In the genomic region with DNA sequence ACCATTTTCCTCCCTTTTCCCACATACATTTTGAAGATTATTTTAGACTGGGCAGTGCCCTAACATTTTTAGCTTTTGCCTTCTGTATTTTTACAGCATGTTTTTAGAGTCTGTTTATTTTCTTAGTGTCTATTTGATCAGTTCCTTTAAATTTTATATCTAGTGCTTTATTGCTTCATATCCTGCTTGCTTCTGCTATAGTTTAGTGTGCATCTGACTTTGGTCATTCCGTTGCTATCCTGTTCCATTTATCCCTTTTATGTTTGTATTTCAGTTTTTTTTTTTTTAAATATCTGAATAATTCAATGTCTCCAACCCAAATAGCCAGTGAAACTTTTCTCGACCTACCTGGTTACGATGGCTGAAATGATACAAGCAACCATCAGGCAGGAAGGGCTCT, we compare ENCODE assay signal across 20 cellular contexts.
"Had no signal": no experiment of that assay in that cellular context is flagged by ENCODE, and none has a peak within 500 bp of the region (broad histone marks: within the 10 kb centered on the region; RNA-seq: fewer than 3 reads in every experiment).

No MANE protein-coding gene starts in this region.

- H3K9me3 ChIP-seq: body of pancreas, mucosa of descending colon, pancreas, thyroid gland, uterus had no signal

- H3K36me3 ChIP-seq: pancreas, thyroid gland, uterus had no signal

- H3K4me1 ChIP-seq: body of pancreas, pancreas, thyroid gland, uterus had no signal

- DNase-seq: activated CD4-positive, alpha-beta memory T cell treated with anti-CD3 and anti-CD28 coated beads, Interleukin-2, amount 10 ng/mL, durations not matched to agents 7 days and 5 days; activated CD4-positive, alpha-beta T cell treated with anti-CD3 and anti-CD28 coated beads for 1 hour; activated CD8-positive, alpha-beta memory T cell treated with anti-CD3 and anti-CD28 coated beads, Interleukin-2, amount 50 U/mL, for 48 hours; activated naive CD4-positive, alpha-beta T cell treated with anti-CD3 and anti-CD28 coated beads for 36 hours; body of pancreas; central memory CD4-positive, alpha-beta T cell; foreskin fibroblast; mammary epithelial cell; mucosa of descending colon; naive thymus-derived CD8-positive, alpha-beta T cell; pancreas; retina; stimulated activated CD4-positive, alpha-beta T cell treated with anti-CD3 and anti-CD28 coated beads, Interleukin-15, amount 100 ng/mL, for 24 hours; stimulated activated CD4-positive, alpha-beta T cell treated with anti-CD3 and anti-CD28 coated beads, Interleukin-4, amount 100 ng/mL, for 24 hours; SW 1271; thyroid gland; uterus had no signal

- H3K27me3 ChIP-seq: body of pancreas, pancreas, thyroid gland, uterus had no signal

- H3K27ac ChIP-seq: body of pancreas, pancreas, thyroid gland, uterus had no signal

- ATAC-seq: body of pancreas; esophagus mucosa; left lobe of liver; mucosa of descending colon; naive thymus-derived CD8-positive, alpha-beta T cell; pancreas had no signal

- H3K27me3 Mint-ChIP-seq: activated CD4-positive, alpha-beta memory T cell treated with anti-CD3 and anti-CD28 coated beads, Interleukin-2, amount 10 ng/mL, durations not matched to agents 7 days and 5 days; naive thymus-derived CD8-positive, alpha-beta T cell had no signal

- H3K27ac Mint-ChIP-seq: activated CD4-positive, alpha-beta memory T cell treated with anti-CD3 and anti-CD28 coated beads, Interleukin-2, amount 10 ng/mL, durations not matched to agents 7 days and 5 days; activated naive CD4-positive, alpha-beta T cell treated with anti-CD3 and anti-CD28 coated beads for 36 hours; T-helper 2 cell treated with Interferon-gamma antibody and Interleukin-4, amounts not matched to agents 5 μg/mL and 100 μg/mL, for 36 hours had no signal

- H3K4me3 ChIP-seq: body of pancreas, mucosa of descending colon, pancreas, thyroid gland, uterus had no signal

- H3K4me3 Mint-ChIP-seq: activated CD4-positive, alpha-beta memory T cell treated with anti-CD3 and anti-CD28 coated beads, Interleukin-2, amount 10 ng/mL, durations not matched to agents 7 days and 5 days; activated naive CD4-positive, alpha-beta T cell treated with anti-CD3 and anti-CD28 coated beads for 36 hours; T-helper 2 cell treated with Interferon-gamma antibody and Interleukin-4, amounts not matched to agents 5 μg/mL and 100 μg/mL, for 36 hours had no signal

- H3K9me3 Mint-ChIP-seq: activated naive CD4-positive, alpha-beta T cell treated with anti-CD3 and anti-CD28 coated beads for 36 hours; naive thymus-derived CD8-positive, alpha-beta T cell; T-helper 2 cell treated with Interferon-gamma antibody and Interleukin-4, amounts not matched to agents 5 μg/mL and 100 μg/mL, for 36 hours had no signal
